ENCODE assay signal across 16 cellular contexts in genomic region chr11:123451183-123451907, GRCh38. TPM values are rescaled to one million over a fixed set of nuclear protein-coding genes. Genes with fewer than 3 reads are reported as not detected.
DNase-seq lines count a peak whose midpoint lies in the region; ATAC-seq and TF ChIP-seq lines count a peak whose summit lies in the region.
"Had no signal": no experiment of that assay in that cellular context is flagged by ENCODE, and none has a peak within 500 bp of the region (broad histone marks: within the 10 kb centered on the region; RNA-seq: fewer than 3 reads in every experiment).

No MANE protein-coding gene starts in this region.

- H3K36me3 ChIP-seq in HEK293 (ENCODE audit: control insufficient read depth in 2 of 2, insufficient read depth in 1 of 2, low read length in 2 of 2) (peaks cover 0 to 3% of the 10 kb centered on the region in 2 experiments; a peak in 1 of 3 replicates), SJCRH30 (no peaks in the 10 kb centered on the region)
- H3K36me3 ChIP-seq: tibial artery had no signal

- intact Hi-C loops in right cardiac atrium (cut with DNase I) = no loop called here

- no peaks in the 10 kb centered on the region for H3K27me3 ChIP-seq in SJCRH30
- no peaks in the 10 kb centered on the region for H3K27me3 ChIP-seq in right cardiac atrium (ENCODE audit: control insufficient read depth, insufficient read depth)
- H3K27me3 ChIP-seq: tibial artery had no signal

- H3K9me3 ChIP-seq in HEK293 (ENCODE audit: control insufficient read depth, insufficient read depth, low read depth, low read length) (no peaks in the 10 kb centered on the region), SJCRH30 (replicated peaks) (no peaks in the 10 kb centered on the region), right cardiac atrium (ENCODE audit: control insufficient read depth, low read length) (no peaks in the 10 kb centered on the region)
- H3K9me3 ChIP-seq: tibial artery had no signal

- WGBS in right cardiac atrium = 55% methylated on average over 6 of the region's 6 CpGs

- no peak for TF ChIP-seq CTCF in HEK293 (tag by site-specific recombination; IDR thresholded peaks at IDR 0.05)

- POLR2A ChIA-PET in HEK293 (lab: Yijun Ruan, JAX) = no interaction called here

- DNase-seq in DMS53 (lab: John Stamatoyannopoulos, UW) = peak; percentile 8
- DNase-seq in DMS53 treated with DMSO at 0.1 percent for 48 hours (lab: John Stamatoyannopoulos, UW; ENCODE audit: unreplicated experiment) = no peak
- DNase-seq in SJCRH30 = peak in 1 of 2 experiments; percentile 34
- no peak for DNase-seq in right cardiac atrium
- DNase-seq in NCI-H187 (lab: John Stamatoyannopoulos, UW) = no peak
- DNase-seq in retina = no peak
- DNase-seq: endodermal cell; kidney; naive thymus-derived CD8-positive, alpha-beta T cell; NCI-H1694 treated with DMSO at 0.1 percent for 48 hours; OCI-M1; tibial artery had no signal

- CTCF ChIA-PET in HEK293 (lab: Yijun Ruan, JAX) = interaction anchor here (0.6 to 1.4 kb wide), 5 partner anchors 9 to 1420 kb away, joined by 3 to 6 read pairs (median 3); no protein-coding TSS in a partner anchor

- H3K27ac ChIP-seq in HEK293 (ENCODE audit: extremely low read depth, low read depth, low read length) = no peak overlapping the region
- H3K27ac ChIP-seq in SJCRH30 = peak overlapping the region; percentile 82
- H3K27ac ChIP-seq in right cardiac atrium (ENCODE audit: low read length) = no peak overlapping the region
- H3K27ac ChIP-seq: 22Rv1, tibial artery had no signal

- ATAC-seq in right cardiac atrium (peak; percentile 53 to 74), GM21390 (IDR thresholded peaks at IDR 0.05; ENCODE audit: unreplicated experiment) (no peak)
- ATAC-seq: HCT116; naive thymus-derived CD8-positive, alpha-beta T cell had no signal

- H3K4me3 ChIP-seq in HEK293 (ENCODE audit: low read depth, low read length) (no peak overlapping the region), SJCRH30 (no peak overlapping the region), right cardiac atrium (ENCODE audit: low read length) (no peak overlapping the region)
- H3K4me3 ChIP-seq: tibial artery had no signal

- H3K4me1 ChIP-seq in HEK293 (ENCODE audit: control insufficient read depth, insufficient read depth, low read length) (0 out of 2 replicates have a peak, but pooled peaks cover 5% of the 10 kb centered on the region), SJCRH30 (peaks cover 64% of the 10 kb centered on the region), right cardiac atrium (ENCODE audit: control insufficient read depth, insufficient read depth, low read length) (peaks cover 3% of the 10 kb centered on the region)
- H3K4me1 ChIP-seq: tibial artery had no signal

TF ChIP-seq in HEK293, 187 proteins besides CTCF, POLR2A, EP300 and RAD21:
- peak; percentile 63; the same call in 1 of the 2 replicates for TF ChIP-seq SCRT2 (tag by site-specific recombination; IDR thresholded peaks at IDR 0.05)
- TF ChIP-seq SP7 (tag by site-specific recombination; IDR thresholded peaks at IDR 0.05) = peak; percentile 83
- TF ChIP-seq HOXC10 (CRISPR knock-in tag; IDR thresholded peaks at IDR 0.05) = no peak
- TF ChIP-seq ZNF416 (tag by site-specific recombination; IDR thresholded peaks at IDR 0.05) = no peak
- TF ChIP-seq ZNF561 (tag by site-specific recombination; IDR thresholded peaks at IDR 0.05; ENCODE audit: borderline replicate concordance) = no peak
- no peak for TF ChIP-seq REPIN1 (tag by site-specific recombination; IDR thresholded peaks at IDR 0.05; ENCODE audit: low read depth)
- no peak for TF ChIP-seq ZNF791 (tag by site-specific recombination; IDR thresholded peaks at IDR 0.05)
- TF ChIP-seq, protein P1, sequence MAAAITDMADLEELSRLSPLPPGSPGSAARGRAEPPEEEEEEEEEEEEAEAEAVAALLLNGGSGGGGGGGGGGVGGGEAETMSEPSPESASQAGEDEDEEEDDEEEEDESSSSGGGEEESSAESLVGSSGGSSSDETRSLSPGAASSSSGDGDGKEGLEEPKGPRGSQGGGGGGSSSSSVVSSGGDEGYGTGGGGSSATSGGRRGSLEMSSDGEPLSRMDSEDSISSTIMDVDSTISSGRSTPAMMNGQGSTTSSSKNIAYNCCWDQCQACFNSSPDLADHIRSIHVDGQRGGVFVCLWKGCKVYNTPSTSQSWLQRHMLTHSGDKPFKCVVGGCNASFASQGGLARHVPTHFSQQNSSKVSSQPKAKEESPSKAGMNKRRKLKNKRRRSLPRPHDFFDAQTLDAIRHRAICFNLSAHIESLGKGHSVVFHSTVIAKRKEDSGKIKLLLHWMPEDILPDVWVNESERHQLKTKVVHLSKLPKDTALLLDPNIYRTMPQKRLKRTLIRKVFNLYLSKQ (tag by site-specific recombination; IDR thresholded peaks at IDR 0.05; ENCODE audit: borderline replicate concordance) = no peak
- TF ChIP-seq ZNF133 (tag by site-specific recombination; IDR thresholded peaks at IDR 0.05) = peak; percentile 59; the same call in 1 of the 2 replicates
- TF ChIP-seq ZNF701 (tag by site-specific recombination; IDR thresholded peaks at IDR 0.05) = no peak
- no peak for TF ChIP-seq ZNF2 (tag by site-specific recombination; IDR thresholded peaks at IDR 0.05)
- TF ChIP-seq ZNF132 (tag by site-specific recombination; IDR thresholded peaks at IDR 0.05; ENCODE audit: borderline replicate concordance) = no peak
TF ChIP-seq in HEK293: peak in this region for 3.

RNA-seq across cellular contexts. Expression of gene GRAMD1B, which starts 21.3 kb away (rescaled TPM):
- total RNA-seq in SJCRH30 (2014; rRNA removed; shearing (Covaris generic)) = 18.0 and 22.9 TPM in 2 replicates
- 1 to 10 TPM; 2.4 to 4.1 (median 3.2) TPM for total RNA-seq in right cardiac atrium
- 2.0 TPM for polyA plus RNA-seq in right cardiac atrium
